Comparison of ENCODE assay signal across 1 cellular context in the genomic region with DNA sequence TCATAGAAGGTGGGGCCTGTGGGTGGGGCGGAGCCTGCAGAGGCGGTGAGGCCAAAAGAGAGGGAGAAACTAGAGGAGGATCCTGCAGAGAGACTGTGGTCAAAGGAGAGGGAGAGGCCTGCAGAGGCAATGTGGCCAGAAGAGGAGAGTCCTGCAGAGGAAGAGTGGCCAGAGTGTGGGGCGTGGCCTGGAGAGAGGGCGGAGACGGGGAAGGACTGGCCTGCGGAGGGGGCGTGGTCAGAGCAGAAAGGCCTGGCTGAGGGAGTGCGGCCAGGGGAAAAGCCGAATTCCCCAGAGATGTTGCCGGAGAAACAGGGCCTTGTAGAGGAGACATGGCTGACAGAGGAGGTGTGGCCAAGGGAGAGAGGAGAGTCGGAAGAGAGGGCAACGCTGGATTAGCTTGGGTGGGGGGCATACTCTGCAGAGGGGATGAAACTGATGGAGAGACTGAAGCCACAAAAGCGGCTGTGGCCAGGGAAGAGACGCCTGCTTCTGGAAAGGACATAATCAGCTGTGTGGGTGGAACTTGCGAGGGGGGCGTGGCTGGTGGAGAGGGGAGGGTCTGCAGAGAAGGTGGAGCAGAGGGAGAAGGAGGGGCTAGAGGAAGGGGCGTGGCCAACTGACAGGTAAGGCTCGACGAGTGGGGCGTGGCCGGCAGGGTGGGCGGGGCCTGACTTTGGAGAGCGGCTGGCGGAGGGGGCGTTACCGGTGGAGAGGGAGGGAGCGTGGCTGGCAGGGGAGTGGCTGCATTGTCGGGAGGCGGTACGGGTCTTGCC.
TF ChIP-seq lines count a peak whose summit lies in the region.

No MANE protein-coding gene starts in this region.

TF ChIP-seq in K562, 482 proteins besides CTCF, POLR2A, EP300 and RAD21 (continued from another document):
- TF ChIP-seq ZBTB40 (IDR thresholded peaks at IDR 0.05) (peak; percentile 25; the same call in 1 of the 2 replicates), ZBTB40 (CRISPR knock-in tag; IDR thresholded peaks at IDR 0.05) (no peak), NR2F6 (CRISPR knock-in tag; IDR thresholded peaks at IDR 0.05) (no peak), NRF1 (conservative IDR thresholded peaks at IDR 0.05 in 1 of 2, IDR thresholded peaks at IDR 0.05 in 1 of 2) (peak; percentile 59 to 67; a peak in 2 of 4 replicates), ZBTB1 (CRISPR knock-in tag; IDR thresholded peaks at IDR 0.05; ENCODE audit: borderline replicate concordance, low read depth) (0 out of 2 replicates have a peak, but pooled peaks have one; percentile 39), PTTG1 (tag; IDR thresholded peaks at IDR 0.05; ENCODE audit: low read depth) (no peak), CREB1 (IDR thresholded peaks at IDR 0.05) (peak; percentile 30; the same call in 1 of the 2 replicates), CREB1 (CRISPR knock-in tag; IDR thresholded peaks at IDR 0.05) (peak; percentile 57; the same call in 1 of the 2 replicates)
- TF ChIP-seq, protein P1, sequence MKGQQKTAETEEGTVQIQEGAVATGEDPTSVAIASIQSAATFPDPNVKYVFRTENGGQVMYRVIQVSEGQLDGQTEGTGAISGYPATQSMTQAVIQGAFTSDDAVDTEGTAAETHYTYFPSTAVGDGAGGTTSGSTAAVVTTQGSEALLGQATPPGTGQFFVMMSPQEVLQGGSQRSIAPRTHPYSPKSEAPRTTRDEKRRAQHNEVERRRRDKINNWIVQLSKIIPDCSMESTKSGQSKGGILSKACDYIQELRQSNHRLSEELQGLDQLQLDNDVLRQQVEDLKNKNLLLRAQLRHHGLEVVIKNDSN (CRISPR knock-in tag; IDR thresholded peaks at IDR 0.05): 0 out of 2 replicates have a peak, but pooled peaks have one; percentile 7
